In the genomic region with DNA sequence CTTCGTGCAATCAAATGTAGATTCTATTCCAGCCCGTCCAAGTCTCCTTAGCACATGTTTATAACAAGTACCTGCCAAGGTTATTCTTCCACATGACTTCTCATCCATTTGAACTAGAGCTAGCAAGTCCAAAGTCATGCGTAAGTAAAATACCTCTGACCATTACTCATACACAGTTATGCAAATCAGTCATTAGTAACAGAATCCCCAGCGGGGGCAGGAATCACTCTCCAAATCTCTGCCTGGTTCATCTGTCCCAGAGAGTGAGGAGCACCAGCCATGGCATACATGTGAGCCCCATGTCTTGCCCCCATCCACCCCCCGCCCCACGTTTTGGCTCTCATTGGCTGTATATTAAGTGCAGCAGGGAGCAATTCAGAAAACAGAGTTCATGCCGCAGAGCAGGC, we compare ENCODE assay signal across 12 cellular contexts. TPM values are rescaled to one million over a fixed set of nuclear protein-coding genes. Genes with fewer than 3 reads are reported as not detected.
DNase-seq lines count a peak whose midpoint lies in the region; ATAC-seq, FAIRE-seq and TF ChIP-seq lines count a peak whose summit lies in the region.
"Had no signal": no experiment of that assay in that cellular context is flagged by ENCODE, and none has a peak within 500 bp of the region (broad histone marks: within the 10 kb centered on the region; RNA-seq: fewer than 3 reads in every experiment).

No MANE protein-coding gene starts in this region.

- TF ChIP-seq POLR2A in HepG2 (IDR thresholded peaks at IDR 0.05; ENCODE audit: insufficient read depth in 1 of 2, low read depth in 2 of 2, low read length in 2 of 2) = no peak

- BruUV-seq in HepG2 (replicated peaks; lab: Mats Ljungman, UMichigan) = no TSS peak

- 7% methylated on average over 4 of the region's 7 CpGs for WGBS in HepG2 (ENCODE audit: low lambda C conversion rate)

- CTCF ChIA-PET in HepG2 (lab: Yijun Ruan, JAX; ENCODE audit: low intra/inter-chr PET ratio, low total read pairs) = no interaction called here

- intact Hi-C loops in HepG2 (cut with micrococcal nuclease; ENCODE audit: unreplicated experiment) = no loop called here
- intact Hi-C loops in dorsolateral prefrontal cortex (cut with DNase I) = no loop called here

- H3K27ac ChIP-seq in HepG2 (ENCODE audit: extremely low read length, insufficient read depth, low read length) (no peak overlapping the region), dorsolateral prefrontal cortex (no peak overlapping the region)
- H3K27ac ChIP-seq: BLaER1 treated with 17β-estradiol and CSF1 and Interleukin-3, amounts not matched to agents 10 nM and 100 nM had no signal

- H3K27me3 ChIP-seq in HepG2 (ENCODE audit: control insufficient read depth in 1 of 2, insufficient read depth in 2 of 2, low read length in 2 of 2) (peaks cover 5 to 31% of the 10 kb centered on the region in 2 experiments; a peak in 4 of 5 replicates), dorsolateral prefrontal cortex (no peaks in the 10 kb centered on the region)
- H3K27me3 ChIP-seq: BLaER1 treated with 17β-estradiol and CSF1 and Interleukin-3, amounts not matched to agents 10 nM and 100 nM had no signal

- H3K36me3 ChIP-seq in HepG2 (replicated peaks in 1 of 2; ENCODE audit: control insufficient read depth in 1 of 2, insufficient read depth in 2 of 2, low read length in 2 of 2) = no peaks in the 10 kb centered on the region
- H3K36me3 ChIP-seq: BLaER1 treated with 17β-estradiol and CSF1 and Interleukin-3, amounts not matched to agents 10 nM and 100 nM had no signal

- DNase-seq in ACHN = peak; percentile 87
- peak; percentile 77 for DNase-seq in LoVo (ENCODE audit: low spot score)
- DNase-seq in choroid plexus epithelial cell (ENCODE audit: low read depth) = peak; percentile 95
- peak; percentile 55 for DNase-seq in HepG2 (ENCODE audit: low spot score)
- no peak for DNase-seq in dorsolateral prefrontal cortex
- no peak for DNase-seq in SIG-M5 (lab: John Stamatoyannopoulos, UW)
- DNase-seq: stimulated activated naive CD8-positive, alpha-beta T cell treated with anti-CD3 and anti-CD28 coated beads, Interleukin-15, Interleukin-2, amounts not matched to agents 100 U/mL and 50 U/mL, for 24 hours had no signal

- no peak overlapping the region for H2AFZ ChIP-seq in HepG2 (ENCODE audit: low read length)

- no peak overlapping the region for H3K9ac ChIP-seq in HepG2 (ENCODE audit: insufficient read depth, low read depth, low read length)
- H3K9ac ChIP-seq: BLaER1 treated with 17β-estradiol and CSF1 and Interleukin-3, amounts not matched to agents 10 nM and 100 nM had no signal

- no peaks in the 10 kb centered on the region for H3K79me2 ChIP-seq in HepG2 (ENCODE audit: insufficient read depth, low read length)

- H3K4me2 ChIP-seq in HepG2 (ENCODE audit: low read depth, low read length) = 0 out of 2 replicates have a peak overlapping the region, but pooled peaks have one; percentile 5

- FAIRE-seq in HepG2 (lab: Jason Lieb, UNC) = no peak
- FAIRE-seq: endothelial cell of umbilical vein had no signal

- H3K4me3 ChIP-seq in choroid plexus epithelial cell (ENCODE audit: low read depth, low read length) = no peak overlapping the region
- no peak overlapping the region for H3K4me3 ChIP-seq in HepG2 (replicated peaks in 1 of 3; ENCODE audit: insufficient read depth in 1 of 3, low read depth in 2 of 3, low read length in 3 of 3)
- H3K4me3 ChIP-seq in dorsolateral prefrontal cortex = no peak overlapping the region
- H3K4me3 ChIP-seq: BLaER1 treated with 17β-estradiol and CSF1 and Interleukin-3, amounts not matched to agents 10 nM and 100 nM had no signal

- no peak for TF ChIP-seq RAD21 in HepG2 (CRISPR knock-in tag; IDR thresholded peaks at IDR 0.05)

- H3K4me1 ChIP-seq in HepG2 (ENCODE audit: insufficient read depth, low read length) = peaks cover 41% of the 10 kb centered on the region

- in situ Hi-C loops in ACHN (cut with HindIII; ENCODE audit: low pct_ligation_motif_present, low pct_unique_long_range_greater_than_20kb, low sequenced_read_pairs) (no loop called here), HepG2 (cut with HindIII; ENCODE audit: extremely low pct_ligation_motif_present, low pct_unique_long_range_greater_than_20kb) (no loop called here)

- no peaks in the 10 kb centered on the region for H3K9me3 ChIP-seq in HepG2 (ENCODE audit: low read length)
- H3K9me3 ChIP-seq: BLaER1 treated with 17β-estradiol and CSF1 and Interleukin-3, amounts not matched to agents 10 nM and 100 nM had no signal

- peak; percentile 22; the same call in 2 of the 3 replicates for ATAC-seq in HepG2
- no peak for ATAC-seq in GM21786 (IDR thresholded peaks at IDR 0.05; ENCODE audit: unreplicated experiment)
- ATAC-seq in HG03175 (IDR thresholded peaks at IDR 0.05; ENCODE audit: unreplicated experiment) = no peak
- ATAC-seq: stimulated activated naive CD8-positive, alpha-beta T cell treated with anti-CD3 and anti-CD28 coated beads, Interleukin-15, Interleukin-2, amounts not matched to agents 100 U/mL and 50 U/mL, for 24 hours had no signal

- TF ChIP-seq CTCF in choroid plexus epithelial cell (conservative IDR thresholded peaks at IDR 0.05; ENCODE audit: low read depth, low read length) = peak; percentile 3
- no peak for TF ChIP-seq CTCF in HepG2 (CRISPR knock-in tag; IDR thresholded peaks at IDR 0.05)
- no peak for TF ChIP-seq CTCF in dorsolateral prefrontal cortex (IDR thresholded peaks at IDR 0.05 in 54 of 56, conservative IDR thresholded peaks at IDR 0.05 in 2 of 56; ENCODE audit: low read depth in 1 of 56, partially characterized antibody in 56 of 56)

- POLR2A ChIA-PET in HepG2 (lab: Yijun Ruan, JAX) = interaction anchor here (1.2 to 2.0 kb wide), 2 partner anchors 30 to 39 kb away, joined by 3 to 10 read pairs; no protein-coding TSS in a partner anchor

- TF ChIP-seq EP300 in HepG2 (IDR thresholded peaks at IDR 0.05; ENCODE audit: low read depth in 2 of 2, low read length in 2 of 2) (no peak), HepG2 (CRISPR knock-in tag; IDR thresholded peaks at IDR 0.05; ENCODE audit: borderline replicate concordance) (no peak)

- H4K20me1 ChIP-seq in HepG2 (ENCODE audit: insufficient read depth, low read length) = no peaks in the 10 kb centered on the region
- H4K20me1 ChIP-seq: BLaER1 treated with 17β-estradiol and CSF1 and Interleukin-3, amounts not matched to agents 10 nM and 100 nM had no signal

TF ChIP-seq in HepG2, 621 proteins besides CTCF, POLR2A, EP300 and RAD21 (continues in another document):
- TF ChIP-seq ZFY (CRISPR knock-in tag; IDR thresholded peaks at IDR 0.05) (no peak), SAP130 (CRISPR knock-in tag; IDR thresholded peaks at IDR 0.05; ENCODE audit: low read depth) (peak; percentile 38; the same call in 1 of the 2 replicates)

RNA-seq across cellular contexts. Expression of gene SRL, which starts 27.7 kb away (rescaled TPM):
- not detected in 2 replicates for total RNA-seq in HepG2 (2016; rRNA removed; fragmentation: Illumina TruSeq; extraction: Trizol)
- total RNA-seq in HepG2 (2016; cell fraction: cytosol; rRNA removed; fragmentation: Illumina TruSeq; extraction: Trizol; ENCODE audit: low read depth) = not detected in 2 replicates
- 0.02 TPM in 1 of 2 replicates, not detected in the other for total RNA-seq in HepG2 (2016; cell fraction: insoluble cytoplasmic fraction; rRNA removed; fragmentation: Illumina TruSeq; extraction: Trizol)
- not detected in 2 replicates for total RNA-seq in HepG2 (2016; cell fraction: membrane; rRNA removed; fragmentation: Illumina TruSeq; extraction: Trizol)
- total RNA-seq in HepG2 (2016; cell fraction: nucleus; rRNA removed; fragmentation: Illumina TruSeq; extraction: Trizol) = not detected in 2 replicates
- polyA plus RNA-seq in HepG2 (2011; rRNA removed) = 0.04 and 0.05 TPM in 2 replicates
- polyA plus RNA-seq in HepG2 (2011; cell fraction: cytosol; rRNA removed) = 0.04 and 0.05 TPM in 2 replicates
- 0.03 and 0.05 TPM in 2 replicates for polyA plus RNA-seq in HepG2 (2011; cell fraction: nucleus; rRNA removed)
- polyA plus RNA-seq in HepG2 (2012) = 0.05 and 0.16 TPM in 2 replicates
- polyA plus RNA-seq in HepG2 (2016; cell fraction: cytosol; fragmentation: Illumina TruSeq; extraction: Trizol; ENCODE audit: low read depth) = not detected in 2 replicates
- polyA plus RNA-seq in HepG2 (2016; cell fraction: insoluble cytoplasmic fraction; fragmentation: Illumina TruSeq; extraction: Trizol; ENCODE audit: low read depth) = not detected in 2 replicates
- polyA plus RNA-seq in HepG2 (2016; cell fraction: membrane; fragmentation: Illumina TruSeq; extraction: Trizol; ENCODE audit: low read depth) = not detected in 2 replicates
- polyA plus RNA-seq in HepG2 (2016; cell fraction: nucleus; fragmentation: Illumina TruSeq; extraction: Trizol; ENCODE audit: insufficient read depth, low read depth) = not detected in 2 replicates
- 0.08 TPM in 1 of 2 replicates, not detected in the other for polyA minus RNA-seq in HepG2 (2011; rRNA and poly(A)+ RNA removed; ENCODE audit: low replicate concordance)
- polyA minus RNA-seq in HepG2 (2011; cell fraction: cytosol; rRNA and poly(A)+ RNA removed) = not detected in 2 replicates
- polyA minus RNA-seq in HepG2 (2011; cell fraction: nucleus; rRNA and poly(A)+ RNA removed) = not detected in 2 replicates
- total RNA-seq in dorsolateral prefrontal cortex = 1 to 10 TPM in 71 of 120 experiments, under 1 TPM in 49; 0.42 to 4.2 (median 1.2) TPM
- total RNA-seq: progenitor cell of endocrine pancreas had no signal

RNA-seq across cellular contexts. Expression of gene TFAP4, which starts 58.6 kb away (rescaled TPM):
- 10.4 and 12.2 TPM in 2 replicates for total RNA-seq in HepG2 (2016; rRNA removed; fragmentation: Illumina TruSeq; extraction: Trizol)
- 22.0 and 26.0 TPM in 2 replicates for total RNA-seq in HepG2 (2016; cell fraction: cytosol; rRNA removed; fragmentation: Illumina TruSeq; extraction: Trizol; ENCODE audit: low read depth)
- 8.6 and 13.4 TPM in 2 replicates for total RNA-seq in HepG2 (2016; cell fraction: insoluble cytoplasmic fraction; rRNA removed; fragmentation: Illumina TruSeq; extraction: Trizol)
- 16.4 and 17.5 TPM in 2 replicates for total RNA-seq in HepG2 (2016; cell fraction: membrane; rRNA removed; fragmentation: Illumina TruSeq; extraction: Trizol)
- total RNA-seq in HepG2 (2016; cell fraction: nucleus; rRNA removed; fragmentation: Illumina TruSeq; extraction: Trizol) = 6.4 and 7.5 TPM in 2 replicates
- 13.0 and 15.6 TPM in 2 replicates for polyA plus RNA-seq in HepG2 (2011; rRNA removed)
- 4.7 and 8.9 TPM in 2 replicates for polyA plus RNA-seq in HepG2 (2011; cell fraction: cytosol; rRNA removed)
- 12.3 and 16.1 TPM in 2 replicates for polyA plus RNA-seq in HepG2 (2011; cell fraction: nucleus; rRNA removed)
- 9.9 and 12.9 TPM in 2 replicates for polyA plus RNA-seq in HepG2 (2012)
- polyA plus RNA-seq in HepG2 (2016; cell fraction: cytosol; fragmentation: Illumina TruSeq; extraction: Trizol; ENCODE audit: low read depth) = 4.9 and 5.3 TPM in 2 replicates
- polyA plus RNA-seq in HepG2 (2016; cell fraction: insoluble cytoplasmic fraction; fragmentation: Illumina TruSeq; extraction: Trizol; ENCODE audit: low read depth) = 13.4 and 17.4 TPM in 2 replicates
- polyA plus RNA-seq in HepG2 (2016; cell fraction: membrane; fragmentation: Illumina TruSeq; extraction: Trizol; ENCODE audit: low read depth) = 7.5 and 7.9 TPM in 2 replicates
- 20.3 and 24.4 TPM in 2 replicates for polyA plus RNA-seq in HepG2 (2016; cell fraction: nucleus; fragmentation: Illumina TruSeq; extraction: Trizol; ENCODE audit: insufficient read depth, low read depth)
- polyA minus RNA-seq in HepG2 (2011; rRNA and poly(A)+ RNA removed; ENCODE audit: low replicate concordance) = 36.2 and 88.6 TPM in 2 replicates
- 18.4 and 24.2 TPM in 2 replicates for polyA minus RNA-seq in HepG2 (2011; cell fraction: cytosol; rRNA and poly(A)+ RNA removed)
- 6.2 and 8.5 TPM in 2 replicates for polyA minus RNA-seq in HepG2 (2011; cell fraction: nucleus; rRNA and poly(A)+ RNA removed)
- total RNA-seq in dorsolateral prefrontal cortex = 10 to 100 TPM in 119 of 120 experiments, 1 to 10 TPM in 1; 9.7 to 30.2 (median 16.2) TPM

Comparison
In these comparisons a context has a peak if more than half of its experiments do, and no peak if none do; other contexts are left out.
1. DNase-seq: peak in ACHN (single experiment), LoVo (single experiment), choroid plexus epithelial cell (single experiment) and HepG2 (single experiment); none in dorsolateral prefrontal cortex (0 of 10) and SIG-M5 (single experiment).